6 cellular contexts compared by ENCODE assay signal in genomic region chr13:53719281-53719680, GRCh38.
"Had no signal": no experiment of that assay in that cellular context is flagged by ENCODE, and none has a peak within 500 bp of the region (broad histone marks: within the 10 kb centered on the region; RNA-seq: fewer than 3 reads in every experiment).

No MANE protein-coding gene starts in this region.

- DNase-seq: GM23248, GOT3, H7, H9, HCEC 1CT, HFFc6 had no signal
